10 cellular contexts compared by ENCODE assay signal in the genomic region with DNA sequence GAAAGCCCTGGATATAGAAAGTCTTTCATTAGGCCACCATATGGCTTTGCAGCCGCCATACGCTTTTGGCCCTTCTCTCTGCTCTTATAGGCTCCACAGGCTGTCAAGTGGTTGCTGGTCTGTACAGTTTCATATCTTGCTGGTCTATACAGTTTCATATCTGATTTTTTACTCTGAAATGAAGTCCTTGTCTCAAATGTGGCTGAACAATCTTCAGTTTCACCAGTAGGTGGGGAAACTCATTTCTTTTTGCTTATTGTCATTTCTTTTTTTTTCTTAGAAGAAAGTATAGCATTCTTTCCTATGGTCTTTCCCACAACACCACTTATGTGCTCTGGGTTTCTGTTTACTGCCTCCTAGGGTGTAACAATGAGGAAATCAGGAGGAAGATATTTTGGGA.
DNase-seq lines count a peak whose midpoint lies in the region; ATAC-seq, FAIRE-seq and TF ChIP-seq lines count a peak whose summit lies in the region.
"Had no signal": no experiment of that assay in that cellular context is flagged by ENCODE, and none has a peak within 500 bp of the region (broad histone marks: within the 10 kb centered on the region; RNA-seq: fewer than 3 reads in every experiment).

No MANE protein-coding gene starts in this region.

- no TSS peak for BruUV-seq in HepG2 (replicated peaks; lab: Mats Ljungman, UMichigan)

- no peak for FAIRE-seq in HepG2 (lab: Jason Lieb, UNC)

- no CpG with 5 or more reads among the region's 2 CpGs for WGBS in HepG2 (ENCODE audit: low lambda C conversion rate)
- WGBS in right lobe of liver (ENCODE audit: insufficient coverage, low coverage, low lambda C conversion rate, missing lambda C conversion rate), result 55% methylated on average over 2 of the region's 2 CpGs

- no peak overlapping the region for H2AFZ ChIP-seq in HepG2 (ENCODE audit: low read length)
- no peak overlapping the region for H2AFZ ChIP-seq in KMS-11 (ENCODE audit: low read depth)

- ATAC-seq in HepG2 (no peak), right lobe of liver (no peak), upper lobe of right lung (no peak), GM18498 (IDR thresholded peaks at IDR 0.05; ENCODE audit: unreplicated experiment) (no peak)
- ATAC-seq: activated CD8-positive, alpha-beta T cell treated with anti-CD3 and anti-CD28 coated beads for 36 hours had no signal

- intact Hi-C loops in HepG2 (cut with micrococcal nuclease; ENCODE audit: unreplicated experiment), result loop anchor here (1.0 kb wide), 1 partner anchor 791 kb away; no protein-coding TSS in a partner anchor
- intact Hi-C loops in right lobe of liver (cut with DNase I), result no loop called here
- intact Hi-C loops in upper lobe of right lung (cut with DNase I), result no loop called here
- intact Hi-C loops in colonic mucosa (cut with DNase I), result no loop called here

- TF ChIP-seq RAD21 in HepG2 (CRISPR knock-in tag; IDR thresholded peaks at IDR 0.05), result no peak

- DNase-seq in HepG2 (ENCODE audit: low spot score) (no peak), right lobe of liver (no peak), astrocyte of the spinal cord (ENCODE audit: low read depth, low spot score) (peak; percentile 35), upper lobe of right lung (no peak), colonic mucosa (no peak), NCI-H510A (lab: John Stamatoyannopoulos, UW) (no peak)
- DNase-seq: activated CD8-positive, alpha-beta T cell treated with anti-CD3 and anti-CD28 coated beads for 36 hours had no signal

- POLR2A ChIA-PET in HepG2 (lab: Yijun Ruan, JAX), result no interaction called here

- in situ Hi-C loops in HepG2 (cut with HindIII; ENCODE audit: extremely low pct_ligation_motif_present, low pct_unique_long_range_greater_than_20kb), result no loop called here
- in situ Hi-C loops in astrocyte of the spinal cord (cut with HindIII; ENCODE audit: low sequenced_read_pairs), result no loop called here

- TF ChIP-seq POLR2A in HepG2 (IDR thresholded peaks at IDR 0.05; ENCODE audit: insufficient read depth in 1 of 2, low read depth in 2 of 2, low read length in 2 of 2) (no peak), right lobe of liver (IDR thresholded peaks at IDR 0.05) (no peak)

- no peak for TF ChIP-seq EP300 in HepG2 (IDR thresholded peaks at IDR 0.05; ENCODE audit: low read depth in 2 of 2, low read length in 2 of 2)
- no peak for TF ChIP-seq EP300 in HepG2 (CRISPR knock-in tag; IDR thresholded peaks at IDR 0.05; ENCODE audit: borderline replicate concordance)

- H3K27me3 ChIP-seq in HepG2 (ENCODE audit: control insufficient read depth in 1 of 2, insufficient read depth in 2 of 2, low read length in 2 of 2) (no peaks in the 10 kb centered on the region), right lobe of liver (no peaks in the 10 kb centered on the region), KMS-11 (ENCODE audit: insufficient read depth, low read depth) (no peaks in the 10 kb centered on the region), upper lobe of right lung (no peaks in the 10 kb centered on the region), colonic mucosa (no peaks in the 10 kb centered on the region)
- H3K27me3 ChIP-seq: BLaER1 treated with 17β-estradiol and CSF1 and Interleukin-3, amounts not matched to agents 10 nM and 100 nM had no signal

- no peaks in the 10 kb centered on the region for H4K20me1 ChIP-seq in HepG2 (ENCODE audit: insufficient read depth, low read length)
- no peaks in the 10 kb centered on the region for H4K20me1 ChIP-seq in KMS-11 (ENCODE audit: insufficient read depth)
- H4K20me1 ChIP-seq: BLaER1 treated with 17β-estradiol and CSF1 and Interleukin-3, amounts not matched to agents 10 nM and 100 nM had no signal

- no peak overlapping the region for H3K4me3 ChIP-seq in HepG2 (replicated peaks in 1 of 3; ENCODE audit: insufficient read depth in 1 of 3, low read depth in 2 of 3, low read length in 3 of 3)
- no peak overlapping the region for H3K4me3 ChIP-seq in right lobe of liver
- H3K4me3 ChIP-seq in KMS-11 (IDR thresholded peaks at IDR 0.05; ENCODE audit: insufficient read depth, low read depth, low read length), result no peak overlapping the region
- H3K4me3 ChIP-seq in astrocyte of the spinal cord (ENCODE audit: low read depth, low read length), result no peak overlapping the region
- H3K4me3 ChIP-seq in upper lobe of right lung, result no peak overlapping the region
- no peak overlapping the region for H3K4me3 ChIP-seq in colonic mucosa
- H3K4me3 ChIP-seq: BLaER1 treated with 17β-estradiol and CSF1 and Interleukin-3, amounts not matched to agents 10 nM and 100 nM had no signal

- 0 out of 2 replicates have a peak, but pooled peaks have one; percentile 3 for TF ChIP-seq CTCF in HepG2 (CRISPR knock-in tag; IDR thresholded peaks at IDR 0.05)
- TF ChIP-seq CTCF in right lobe of liver (IDR thresholded peaks at IDR 0.05), result no peak
- TF ChIP-seq CTCF in KMS-11 (conservative IDR thresholded peaks at IDR 0.05; ENCODE audit: low read depth, low read length), result peak; percentile 53
- TF ChIP-seq CTCF in astrocyte of the spinal cord (IDR thresholded peaks at IDR 0.05; ENCODE audit: low read depth, low read length), result peak; percentile 29
- peak; percentile 7 for TF ChIP-seq CTCF in upper lobe of right lung (IDR thresholded peaks at IDR 0.05)
- no peak for TF ChIP-seq CTCF in colonic mucosa (IDR thresholded peaks at IDR 0.05)

- H3K9me3 ChIP-seq in HepG2 (ENCODE audit: low read length) (no peaks in the 10 kb centered on the region), right lobe of liver (no peaks in the 10 kb centered on the region), upper lobe of right lung (no peaks in the 10 kb centered on the region), colonic mucosa (no peaks in the 10 kb centered on the region)
- H3K9me3 ChIP-seq: BLaER1 treated with 17β-estradiol and CSF1 and Interleukin-3, amounts not matched to agents 10 nM and 100 nM had no signal

- no peak overlapping the region for H3K9ac ChIP-seq in HepG2 (ENCODE audit: insufficient read depth, low read depth, low read length)
- H3K9ac ChIP-seq in KMS-11, result no peak overlapping the region
- H3K9ac ChIP-seq in colonic mucosa (ENCODE audit: low read depth in 2 of 2, low read length in 2 of 2), result no peak overlapping the region
- H3K9ac ChIP-seq: BLaER1 treated with 17β-estradiol and CSF1 and Interleukin-3, amounts not matched to agents 10 nM and 100 nM had no signal

- H3K79me2 ChIP-seq in HepG2 (ENCODE audit: insufficient read depth, low read length), result no peaks in the 10 kb centered on the region
- H3K79me2 ChIP-seq in KMS-11 (ENCODE audit: insufficient read depth, low read depth), result no peaks in the 10 kb centered on the region

- CTCF ChIA-PET in HepG2 (lab: Yijun Ruan, JAX; ENCODE audit: low intra/inter-chr PET ratio, low total read pairs), result no interaction called here

- no peaks in the 10 kb centered on the region for H3K36me3 ChIP-seq in HepG2 (replicated peaks in 1 of 2; ENCODE audit: control insufficient read depth in 1 of 2, insufficient read depth in 2 of 2, low read length in 2 of 2)
- no peaks in the 10 kb centered on the region for H3K36me3 ChIP-seq in right lobe of liver
- H3K36me3 ChIP-seq in KMS-11 (ENCODE audit: insufficient read depth), result no peaks in the 10 kb centered on the region
- H3K36me3 ChIP-seq in upper lobe of right lung, result no peaks in the 10 kb centered on the region
- H3K36me3 ChIP-seq in colonic mucosa, result no peaks in the 10 kb centered on the region
- H3K36me3 ChIP-seq: BLaER1 treated with 17β-estradiol and CSF1 and Interleukin-3, amounts not matched to agents 10 nM and 100 nM had no signal

- H3K4me1 ChIP-seq in HepG2 (ENCODE audit: insufficient read depth, low read length) (no peaks in the 10 kb centered on the region), right lobe of liver (no peaks in the 10 kb centered on the region), KMS-11 (ENCODE audit: low read depth, poor library complexity, severe bottlenecking) (peaks cover 14% of the 10 kb centered on the region), upper lobe of right lung (no peaks in the 10 kb centered on the region), colonic mucosa (no peaks in the 10 kb centered on the region)
- H3K4me1 ChIP-seq: BLaER1 treated with 17β-estradiol and CSF1 and Interleukin-3, amounts not matched to agents 10 nM and 100 nM had no signal

- no peak overlapping the region for H3K27ac ChIP-seq in HepG2 (ENCODE audit: extremely low read length, insufficient read depth, low read length)
- H3K27ac ChIP-seq in right lobe of liver, result no peak overlapping the region
- no peak overlapping the region for H3K27ac ChIP-seq in KMS-11
- no peak overlapping the region for H3K27ac ChIP-seq in upper lobe of right lung
- no peak overlapping the region for H3K27ac ChIP-seq in colonic mucosa
- H3K27ac ChIP-seq: BLaER1 treated with 17β-estradiol and CSF1 and Interleukin-3, amounts not matched to agents 10 nM and 100 nM had no signal

- H3K4me2 ChIP-seq in HepG2 (ENCODE audit: low read depth, low read length) (no peak overlapping the region), KMS-11 (no peak overlapping the region; the same call in 1 of the 2 replicates)
- H3K4me2 ChIP-seq: BLaER1 treated with 17β-estradiol and CSF1 and Interleukin-3, amounts not matched to agents 10 nM and 100 nM had no signal

TF ChIP-seq in HepG2, 621 proteins besides CTCF, POLR2A, EP300 and RAD21 (continues in another document):
- TF ChIP-seq ZNF713 (CRISPR knock-in tag; IDR thresholded peaks at IDR 0.05), result no peak
- no peak for TF ChIP-seq MZF1 (CRISPR knock-in tag; IDR thresholded peaks at IDR 0.05; ENCODE audit: borderline replicate concordance)
- TF ChIP-seq ZNF350 (CRISPR knock-in tag; IDR thresholded peaks at IDR 0.05; ENCODE audit: borderline replicate concordance, low read depth), result no peak
- TF ChIP-seq, protein P1, sequence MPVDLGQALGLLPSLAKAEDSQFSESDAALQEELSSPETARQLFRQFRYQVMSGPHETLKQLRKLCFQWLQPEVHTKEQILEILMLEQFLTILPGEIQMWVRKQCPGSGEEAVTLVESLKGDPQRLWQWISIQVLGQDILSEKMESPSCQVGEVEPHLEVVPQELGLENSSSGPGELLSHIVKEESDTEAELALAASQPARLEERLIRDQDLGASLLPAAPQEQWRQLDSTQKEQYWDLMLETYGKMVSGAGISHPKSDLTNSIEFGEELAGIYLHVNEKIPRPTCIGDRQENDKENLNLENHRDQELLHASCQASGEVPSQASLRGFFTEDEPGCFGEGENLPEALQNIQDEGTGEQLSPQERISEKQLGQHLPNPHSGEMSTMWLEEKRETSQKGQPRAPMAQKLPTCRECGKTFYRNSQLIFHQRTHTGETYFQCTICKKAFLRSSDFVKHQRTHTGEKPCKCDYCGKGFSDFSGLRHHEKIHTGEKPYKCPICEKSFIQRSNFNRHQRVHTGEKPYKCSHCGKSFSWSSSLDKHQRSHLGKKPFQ (CRISPR knock-in tag; IDR thresholded peaks at IDR 0.05; ENCODE audit: insufficient replicate concordance), result no peak
- TF ChIP-seq ZNF703 (CRISPR knock-in tag; IDR thresholded peaks at IDR 0.05; ENCODE audit: borderline replicate concordance), result no peak
- no peak for TF ChIP-seq ZSCAN31 (CRISPR knock-in tag; IDR thresholded peaks at IDR 0.05; ENCODE audit: low read depth)
- TF ChIP-seq SP4 (CRISPR knock-in tag; IDR thresholded peaks at IDR 0.05), result no peak
- TF ChIP-seq GPN1 (CRISPR knock-in tag; IDR thresholded peaks at IDR 0.05; ENCODE audit: borderline replicate concordance), result no peak

Comparison
In these comparisons a context has a peak if more than half of its experiments do, and no peak if none do; other contexts are left out.
1. CTCF ChIP-seq: peak in HepG2 (single experiment), KMS-11 (single experiment), astrocyte of the spinal cord (single experiment) and upper lobe of right lung (single experiment); none in right lobe of liver (0 of 4) and colonic mucosa (single experiment).